ENCODE assay signal across 8 cellular contexts in genomic region chr3:109050591-109051167, GRCh38.
DNase-seq lines count a peak whose midpoint lies in the region; ATAC-seq and TF ChIP-seq lines count a peak whose summit lies in the region.

No MANE protein-coding gene starts in this region.

- H3K4me3 ChIP-seq in WI38 (ENCODE audit: low read depth, low read length) = no peak overlapping the region

- DNase-seq in activated T-cell treated with anti-CD3 and anti-CD28 coated beads for 24 hours (ENCODE audit: low read depth) (peak; percentile 5), LoVo (ENCODE audit: low spot score) (peak; percentile 43), left lobe of liver (ENCODE audit: low spot score) (no peak)
- no peak for DNase-seq in activated T-cell treated with anti-CD3 and anti-CD28 coated beads, Interleukin-2, amount 50 U/mL, for 1 hour
- no peak for DNase-seq in activated CD8-positive, alpha-beta memory T cell treated with anti-CD3 and anti-CD28 coated beads for 24 hours

- ATAC-seq in GM21526 (IDR thresholded peaks at IDR 0.05; ENCODE audit: low FRiP score, unreplicated experiment) (peak; percentile 62), left lobe of liver (peak; percentile 88)
- ATAC-seq in activated CD4-positive, CD25-positive, alpha-beta regulatory T cell treated with anti-CD3 and anti-CD28 coated beads, Interleukin-2, amount 50 U/mL, for 24 hours = no peak

- peak; percentile 28; the same call in 1 of the 2 replicates for TF ChIP-seq CTCF in WI38 (IDR thresholded peaks at IDR 0.05; ENCODE audit: low read depth, low read length)

Comparison
In these comparisons a context has a peak if more than half of its experiments do, and no peak if none do; other contexts are left out.
1. DNase-seq: peak in activated T-cell treated with anti-CD3 and anti-CD28 coated beads for 24 hours (single experiment) and LoVo (single experiment); none in activated T-cell treated with anti-CD3 and anti-CD28 coated beads, Interleukin-2, amount 50 U/mL, for 1 hour (single experiment), left lobe of liver (single experiment) and activated CD8-positive, alpha-beta memory T cell treated with anti-CD3 and anti-CD28 coated beads for 24 hours (single experiment).
2. ATAC-seq: peak in GM21526 (single experiment) and left lobe of liver (single experiment); none in activated CD4-positive, CD25-positive, alpha-beta regulatory T cell treated with anti-CD3 and anti-CD28 coated beads, Interleukin-2, amount 50 U/mL, for 24 hours (0 of 2).